Comparison of ENCODE assay signal across 8 cellular contexts in the genomic region with DNA sequence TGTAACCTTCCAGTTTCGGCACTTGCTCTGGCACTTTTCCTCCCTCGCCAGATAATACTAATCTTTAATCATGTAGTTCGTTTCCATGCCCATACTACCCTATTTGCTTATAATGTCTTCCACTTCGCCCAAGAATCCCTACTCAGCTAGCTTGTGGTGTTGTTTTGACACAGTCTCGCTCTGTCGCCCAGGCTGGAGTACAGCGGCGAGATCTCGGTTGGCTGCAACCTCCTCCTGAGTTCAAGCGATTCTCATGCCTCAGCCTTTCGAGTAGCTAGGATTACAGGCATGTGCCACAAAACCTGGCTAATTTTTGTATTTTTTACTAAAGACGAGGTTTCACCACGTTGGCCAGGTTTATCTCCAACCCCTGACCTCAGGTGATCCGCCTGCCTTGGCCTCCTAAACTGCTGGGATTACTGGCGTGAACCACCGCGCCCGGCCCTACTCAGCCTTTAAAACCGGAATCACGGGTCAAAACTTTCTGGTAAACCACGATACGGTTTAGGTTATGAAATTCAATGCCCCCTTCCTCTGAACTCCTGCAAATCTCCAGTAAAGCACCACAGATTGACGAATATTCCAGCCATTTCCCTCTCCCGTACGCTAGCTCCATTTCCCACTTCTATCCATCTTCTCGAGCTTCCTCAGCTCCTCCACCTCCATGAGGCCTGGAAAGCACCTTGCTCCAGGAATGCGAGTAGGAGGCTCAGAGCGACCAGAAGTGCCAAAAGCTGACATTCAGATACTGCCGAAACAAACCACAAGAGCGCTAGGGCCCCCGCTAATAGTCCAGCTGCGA. TPM values are rescaled to one million over a fixed set of nuclear protein-coding genes. Genes with fewer than 3 reads are reported as not detected.
DNase-seq lines count a peak whose midpoint lies in the region; ATAC-seq and TF ChIP-seq lines count a peak whose summit lies in the region.

No MANE protein-coding gene starts in this region.

- WGBS in tibial nerve, 2 donors = 32 to 33% methylated on average over 32 of the region's 32 CpGs

- TF ChIP-seq EP300 in tibial nerve (IDR thresholded peaks at IDR 0.05) = no peak

- H3K27ac Mint-ChIP-seq in T-helper 1 cell treated with Interleukin-12 subunit alpha and Interleukin-12 subunit beta and Interleukin-4 antibody, amounts not matched to agents 30 μg/mL and 1 μg/mL, for 36 hours = peak overlapping the region; percentile 97

- peak; percentile 25 for ATAC-seq in HG03378 (IDR thresholded peaks at IDR 0.05; ENCODE audit: unreplicated experiment)
- peak; percentile 8 for ATAC-seq in left colon
- ATAC-seq in GM21423 (IDR thresholded peaks at IDR 0.05; ENCODE audit: unreplicated experiment) = no peak

- H3K9me3 Mint-ChIP-seq in T-helper 1 cell treated with Interleukin-12 subunit alpha and Interleukin-12 subunit beta and Interleukin-4 antibody, amounts not matched to agents 30 μg/mL and 1 μg/mL, for 36 hours = no peaks in the 10 kb centered on the region

- H3K9me3 ChIP-seq in tibial nerve = no peaks in the 10 kb centered on the region

- H3K4me3 Mint-ChIP-seq in T-helper 1 cell treated with Interleukin-12 subunit alpha and Interleukin-12 subunit beta and Interleukin-4 antibody, amounts not matched to agents 30 μg/mL and 1 μg/mL, for 36 hours = peak overlapping the region; percentile 99

- no peak for TF ChIP-seq CTCF in tibial nerve (IDR thresholded peaks at IDR 0.05)

- intact Hi-C loops in left colon (cut with DNase I, micrococcal nuclease) = no loop called here

- H3K27ac ChIP-seq in angular gyrus (ENCODE audit: low read depth, low read length) (peak overlapping the region; percentile 99), tibial nerve (peak overlapping the region; percentile 97 to 100 (median 98))

- H3K4me1 ChIP-seq in tibial nerve = peaks cover 0 to 21% (median 14%) of the 10 kb centered on the region in 4 donors

- DNase-seq in T-helper 1 cell (no peak), left colon (peak in 1 of 2 donors; percentile 20), tibial nerve (ENCODE audit: low spot score in 2 of 2) (no peak), NCI-H1048 (lab: John Stamatoyannopoulos, UW) (no peak)

- H3K27me3 ChIP-seq in tibial nerve = no peaks in the 10 kb centered on the region

- peaks cover 0 to 18% (median 0%) of the 10 kb centered on the region in 3 donors for H3K36me3 ChIP-seq in tibial nerve

- H3K4me3 ChIP-seq in tibial nerve = peak overlapping the region; percentile 56 to 96 (median 84)

- H3K27me3 Mint-ChIP-seq in T-helper 1 cell treated with Interleukin-12 subunit alpha and Interleukin-12 subunit beta and Interleukin-4 antibody, amounts not matched to agents 30 μg/mL and 1 μg/mL, for 36 hours (ENCODE audit: low read depth) = no peaks in the 10 kb centered on the region

- peaks cover 20% of the 10 kb centered on the region for H3K36me3 Mint-ChIP-seq in T-helper 1 cell treated with Interleukin-12 subunit alpha and Interleukin-12 subunit beta and Interleukin-4 antibody, amounts not matched to agents 30 μg/mL and 1 μg/mL, for 36 hours (ENCODE audit: low read depth)

- peaks cover 27% of the 10 kb centered on the region for H3K4me1 Mint-ChIP-seq in T-helper 1 cell treated with Interleukin-12 subunit alpha and Interleukin-12 subunit beta and Interleukin-4 antibody, amounts not matched to agents 30 μg/mL and 1 μg/mL, for 36 hours (ENCODE audit: low read depth)

- TF ChIP-seq POLR2A in tibial nerve (IDR thresholded peaks at IDR 0.05) = no peak

RNA-seq across cellular contexts. Expression of a gene that starts 0.9 kb away (rescaled TPM):
- total RNA-seq in left colon (1 to 10 TPM; 2.6 to 7.1 TPM), tibial nerve (under 1 TPM in 2 of 4 donors, not detected in 2; 0.42 to 0.59 TPM)
